Comparison of ENCODE assay signal across 1 cellular context in the genomic region with DNA sequence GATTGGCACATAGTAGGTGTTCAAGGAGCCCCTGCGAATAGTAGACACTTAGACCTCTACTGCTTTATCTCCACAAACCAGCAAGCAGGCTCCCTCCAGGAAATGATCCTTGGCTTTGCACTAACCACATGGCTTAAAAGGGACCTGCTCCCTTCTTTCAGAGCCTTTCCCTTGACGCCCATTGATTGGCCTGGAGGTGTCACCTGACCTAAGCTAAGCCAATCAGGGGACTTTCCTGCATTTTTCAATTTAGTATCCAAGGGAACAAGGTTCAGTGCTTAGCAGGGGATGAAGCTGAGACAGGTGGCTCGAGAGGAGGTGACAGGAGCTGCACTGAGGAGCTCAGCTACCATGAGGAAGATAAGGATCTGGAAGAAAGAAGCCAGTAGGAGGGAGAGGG.
A peak's percentile ranks its signal among the peaks of the same experiment; 100 is the strongest.
TF ChIP-seq lines count a peak whose summit lies in the region.

No MANE protein-coding gene starts in this region.

TF ChIP-seq in K562, 482 proteins besides CTCF, POLR2A, EP300 and RAD21 (continued from another document):
- TF ChIP-seq ATF6 (CRISPR knock-in tag; IDR thresholded peaks at IDR 0.05) (no peak), BRF1 (IDR thresholded peaks at IDR 0.05; ENCODE audit: borderline replicate concordance, extremely low read depth, insufficient read length) (no peak), GABPB1 (CRISPR knock-in tag; IDR thresholded peaks at IDR 0.05) (no peak), PCBP1 (IDR thresholded peaks at IDR 0.05; ENCODE audit: low read depth, low read length, poor library complexity, severe bottlenecking) (no peak), ZNF77 (CRISPR knock-in tag; IDR thresholded peaks at IDR 0.05) (no peak), CHD1 (IDR thresholded peaks at IDR 0.05; ENCODE audit: low read length) (no peak), HES1 (IDR thresholded peaks at IDR 0.05; ENCODE audit: low read depth) (no peak), MCM5 (IDR thresholded peaks at IDR 0.05; ENCODE audit: low read depth) (no peak), PRPF4 (IDR thresholded peaks at IDR 0.05; ENCODE audit: insufficient read depth, low read depth, low read length, poor library complexity, severe bottlenecking) (no peak), ZNF764 (CRISPR knock-in tag; IDR thresholded peaks at IDR 0.05; ENCODE audit: low read depth) (no peak), SAFB2 (IDR thresholded peaks at IDR 0.05; ENCODE audit: borderline replicate concordance, low read depth, low read length, severe bottlenecking) (no peak), L3MBTL2 (IDR thresholded peaks at IDR 0.05) (peak; percentile 53; the same call in 1 of the 2 replicates), ETV5 (CRISPR knock-in tag; IDR thresholded peaks at IDR 0.05; ENCODE audit: low read depth) (no peak), MCM3 (IDR thresholded peaks at IDR 0.05) (no peak), NR4A1 (CRISPR knock-in tag; IDR thresholded peaks at IDR 0.05) (no peak), NR4A1 (tag; IDR thresholded peaks at IDR 0.05) (no peak), FOXM1 (IDR thresholded peaks at IDR 0.05; ENCODE audit: low read depth) (peak; percentile 68), FOXM1 (CRISPR knock-in tag; IDR thresholded peaks at IDR 0.05; ENCODE audit: low read depth) (no peak), ZBTB11 (CRISPR knock-in tag; IDR thresholded peaks at IDR 0.05) (no peak), ETV6 (IDR thresholded peaks at IDR 0.05; ENCODE audit: borderline replicate concordance in 1 of 2, low read depth in 2 of 2, low read length in 1 of 2) (no peak), ETV6 (CRISPR knock-in tag; IDR thresholded peaks at IDR 0.05; ENCODE audit: borderline replicate concordance) (no peak)
- TF ChIP-seq, protein P1, sequence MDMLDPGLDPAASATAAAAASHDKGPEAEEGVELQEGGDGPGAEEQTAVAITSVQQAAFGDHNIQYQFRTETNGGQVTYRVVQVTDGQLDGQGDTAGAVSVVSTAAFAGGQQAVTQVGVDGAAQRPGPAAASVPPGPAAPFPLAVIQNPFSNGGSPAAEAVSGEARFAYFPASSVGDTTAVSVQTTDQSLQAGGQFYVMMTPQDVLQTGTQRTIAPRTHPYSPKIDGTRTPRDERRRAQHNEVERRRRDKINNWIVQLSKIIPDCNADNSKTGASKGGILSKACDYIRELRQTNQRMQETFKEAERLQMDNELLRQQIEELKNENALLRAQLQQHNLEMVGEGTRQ (CRISPR knock-in tag; IDR thresholded peaks at IDR 0.05): peak; percentile 84
